Comparison of ENCODE assay signal across 10 cellular contexts in the genomic region with DNA sequence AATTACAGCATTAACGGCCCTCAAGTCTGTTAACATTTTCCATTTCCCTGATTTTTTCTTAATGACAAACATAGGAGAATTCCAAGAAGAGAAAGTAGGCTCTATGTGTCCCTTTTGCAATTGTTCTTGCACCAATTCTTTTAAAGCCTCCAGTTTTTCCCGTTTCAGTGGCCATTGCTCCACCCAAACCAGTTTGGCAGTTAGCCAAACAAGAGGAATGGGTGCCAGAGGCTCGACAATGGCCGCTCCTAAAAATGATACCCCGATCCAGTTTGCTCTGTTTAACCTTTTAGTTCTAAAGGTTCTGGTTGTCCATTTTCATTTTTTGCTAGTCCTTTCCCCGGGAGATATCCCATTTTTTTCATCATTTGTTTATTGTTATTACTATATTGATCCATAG. TPM values are rescaled to one million over a fixed set of nuclear protein-coding genes. Genes with fewer than 3 reads are reported as not detected.
"Had no signal": no experiment of that assay in that cellular context is flagged by ENCODE, and none has a peak within 500 bp of the region (broad histone marks: within the 10 kb centered on the region; RNA-seq: fewer than 3 reads in every experiment).

No MANE protein-coding gene starts in this region.

- H3K4me2 ChIP-seq: GM23338, KMS-11 had no signal

- H3K4me3 ChIP-seq: GM23338 had no signal

- H2AFZ ChIP-seq: GM23338 had no signal

- H3K27ac ChIP-seq: HL-60, KMS-11 had no signal

- ATAC-seq: GM23338, HepG2 had no signal

- FAIRE-seq: H1, H54, HepG2 had no signal

- DNase-seq: H9, HCEC 1CT, KBM-7 had no signal

- H3K9ac ChIP-seq: KMS-11 had no signal

RNA-seq across cellular contexts. Expression of gene DNAJB13, which starts 6.7 kb away (rescaled TPM):
- total RNA-seq: H1, H9, HepG2 had no signal

RNA-seq across cellular contexts. Expression of gene UCP2, which starts 38.6 kb away (rescaled TPM):
- total RNA-seq: HT1080 had no signal
